In the genomic region with DNA sequence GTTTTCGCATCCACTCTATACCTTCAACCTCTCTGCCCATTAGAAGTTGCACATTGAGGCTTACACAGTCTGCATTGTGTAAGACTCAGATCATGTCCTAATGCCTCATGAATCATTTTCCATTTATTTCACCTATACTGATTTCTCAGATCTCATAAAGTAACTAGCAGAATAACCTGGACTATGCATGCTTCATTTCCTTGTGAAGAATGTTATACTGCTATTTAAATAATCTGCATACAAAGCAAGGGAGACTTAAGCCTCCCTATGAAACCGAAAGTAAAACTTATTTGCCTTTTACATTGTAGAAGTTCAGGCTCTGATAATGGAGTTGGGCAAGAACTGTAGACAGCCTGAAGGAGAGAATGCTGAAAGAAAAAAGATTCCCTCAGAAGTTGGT, we compare ENCODE assay signal across 9 cellular contexts.
A peak's percentile ranks its signal among the peaks of the same experiment; 100 is the strongest.
DNase-seq lines count a peak whose midpoint lies in the region; ATAC-seq, FAIRE-seq and TF ChIP-seq lines count a peak whose summit lies in the region.
"Had no signal": no experiment of that assay in that cellular context is flagged by ENCODE, and none has a peak within 500 bp of the region (broad histone marks: within the 10 kb centered on the region; RNA-seq: fewer than 3 reads in every experiment).

No MANE protein-coding gene starts in this region.

- H3K4me3 ChIP-seq in adipocyte (ENCODE audit: low read length), result peak overlapping the region; percentile 54
- H3K4me3 ChIP-seq in HepG2 (replicated peaks in 1 of 3; ENCODE audit: insufficient read depth in 1 of 3, low read depth in 2 of 3, low read length in 3 of 3), result peak overlapping the region in 2 of 3 experiments; percentile 23 to 36; a peak in 2 of 6 replicates
- H3K4me3 ChIP-seq in sigmoid colon, result peak overlapping the region in 2 of 4 donors; percentile 6 to 11

- FAIRE-seq in HepG2 (lab: Jason Lieb, UNC), result no peak

- in situ Hi-C loops in HepG2 (cut with HindIII; ENCODE audit: extremely low pct_ligation_motif_present, low pct_unique_long_range_greater_than_20kb), result no loop called here

- intact Hi-C loops in HepG2 (cut with micrococcal nuclease; ENCODE audit: unreplicated experiment) (no loop called here), sigmoid colon (cut with DNase I) (no loop called here)

- H3K27me3 ChIP-seq in adipocyte (replicated peaks; ENCODE audit: control insufficient read depth, insufficient read depth, low read length) (no peaks in the 10 kb centered on the region), HepG2 (ENCODE audit: control insufficient read depth in 1 of 2, insufficient read depth in 2 of 2, low read length in 2 of 2) (no peaks in the 10 kb centered on the region), sigmoid colon (no peaks in the 10 kb centered on the region)

- no peak for DNase-seq in stimulated activated naive CD8-positive, alpha-beta T cell treated with anti-CD3 and anti-CD28 coated beads, Interleukin-15, Interleukin-2, amounts not matched to agents 100 U/mL and 50 U/mL, for 24 hours
- no peak for DNase-seq in stimulated activated naive CD8-positive, alpha-beta T cell treated with anti-CD3 and anti-CD28 coated beads, Interleukin-15, amount 100 ng/mL, for 72 hours
- DNase-seq in adipocyte (ENCODE audit: low read depth) (peak; percentile 30), HepG2 (ENCODE audit: low spot score) (no peak), sigmoid colon (no peak), NCI-H2227 treated with DMSO at 0.1 percent for 48 hours (lab: John Stamatoyannopoulos, UW) (no peak)
- DNase-seq: amniotic stem cell had no signal

- H3K4me1 ChIP-seq in adipocyte (ENCODE audit: control insufficient read depth, insufficient read depth, low read length) (peaks cover 11% of the 10 kb centered on the region), HepG2 (ENCODE audit: insufficient read depth, low read length) (no peaks in the 10 kb centered on the region), sigmoid colon (peaks cover 0 to 16% (median 3%) of the 10 kb centered on the region in 4 donors)

- no peaks in the 10 kb centered on the region for H4K20me1 ChIP-seq in HepG2 (ENCODE audit: insufficient read depth, low read length)

- H3K4me1 Mint-ChIP-seq in stimulated activated naive CD8-positive, alpha-beta T cell treated with anti-CD3 and anti-CD28 coated beads, Interleukin-15, amount 100 ng/mL, for 72 hours, result peaks cover 7% of the 10 kb centered on the region

- TF ChIP-seq CTCF in HepG2 (CRISPR knock-in tag; IDR thresholded peaks at IDR 0.05), result no peak
- no peak for TF ChIP-seq CTCF in sigmoid colon (IDR thresholded peaks at IDR 0.05)

- peak overlapping the region; percentile 25 for H3K4me2 ChIP-seq in HepG2 (ENCODE audit: low read depth, low read length)

- H3K79me2 ChIP-seq in HepG2 (ENCODE audit: insufficient read depth, low read length), result no peaks in the 10 kb centered on the region

- no peak for TF ChIP-seq EP300 in HepG2 (IDR thresholded peaks at IDR 0.05; ENCODE audit: low read depth in 2 of 2, low read length in 2 of 2)
- TF ChIP-seq EP300 in HepG2 (CRISPR knock-in tag; IDR thresholded peaks at IDR 0.05; ENCODE audit: borderline replicate concordance), result no peak
- no peak for TF ChIP-seq EP300 in sigmoid colon (IDR thresholded peaks at IDR 0.05)

- ATAC-seq in stimulated activated naive CD8-positive, alpha-beta T cell treated with anti-CD3 and anti-CD28 coated beads, Interleukin-15, Interleukin-2, amounts not matched to agents 100 U/mL and 50 U/mL, for 24 hours, result peak; percentile 28
- ATAC-seq in stimulated activated naive CD8-positive, alpha-beta T cell treated with anti-CD3 and anti-CD28 coated beads, Interleukin-15, amount 100 ng/mL, for 72 hours, result no peak
- ATAC-seq in HepG2 (no peak), GM19452 (IDR thresholded peaks at IDR 0.05; ENCODE audit: unreplicated experiment) (no peak), GM21381 (IDR thresholded peaks at IDR 0.05; ENCODE audit: unreplicated experiment) (no peak)

- no peak overlapping the region for H3K4me3 Mint-ChIP-seq in stimulated activated naive CD8-positive, alpha-beta T cell treated with anti-CD3 and anti-CD28 coated beads, Interleukin-15, amount 100 ng/mL, for 72 hours

- H3K9ac ChIP-seq in adipocyte (ENCODE audit: low read length) (no peak overlapping the region), HepG2 (ENCODE audit: insufficient read depth, low read depth, low read length) (no peak overlapping the region)

- no peak overlapping the region for H3K27ac ChIP-seq in HepG2 (ENCODE audit: extremely low read length, insufficient read depth, low read length)
- no peak overlapping the region for H3K27ac ChIP-seq in sigmoid colon

- H3K36me3 ChIP-seq in adipocyte (ENCODE audit: control insufficient read depth, insufficient read depth, low read length, severe bottlenecking), result no peaks in the 10 kb centered on the region
- H3K36me3 ChIP-seq in HepG2 (replicated peaks in 1 of 2; ENCODE audit: control insufficient read depth in 1 of 2, insufficient read depth in 2 of 2, low read length in 2 of 2), result no peaks in the 10 kb centered on the region
- no peaks in the 10 kb centered on the region for H3K36me3 ChIP-seq in sigmoid colon

- TF ChIP-seq POLR2A in HepG2 (IDR thresholded peaks at IDR 0.05; ENCODE audit: insufficient read depth in 1 of 2, low read depth in 2 of 2, low read length in 2 of 2), result no peak
- TF ChIP-seq POLR2A in sigmoid colon (IDR thresholded peaks at IDR 0.05), result no peak

- POLR2A ChIA-PET in HepG2 (lab: Yijun Ruan, JAX), result no interaction called here

- no peaks in the 10 kb centered on the region for H3K27me3 Mint-ChIP-seq in stimulated activated naive CD8-positive, alpha-beta T cell treated with anti-CD3 and anti-CD28 coated beads, Interleukin-15, amount 100 ng/mL, for 72 hours

- H2AFZ ChIP-seq in HepG2 (ENCODE audit: low read length), result no peak overlapping the region

- no peak for TF ChIP-seq RAD21 in HepG2 (CRISPR knock-in tag; IDR thresholded peaks at IDR 0.05)

- BruUV-seq in HepG2 (replicated peaks; lab: Mats Ljungman, UMichigan), result no TSS peak

- 21% methylated on average over 2 of the region's 2 CpGs for WGBS in HepG2 (ENCODE audit: low lambda C conversion rate)
- 52 to 66% methylated on average over 2 of the region's 2 CpGs for WGBS in sigmoid colon, 2 donors

- CTCF ChIA-PET in HepG2 (lab: Yijun Ruan, JAX; ENCODE audit: low intra/inter-chr PET ratio, low total read pairs), result no interaction called here

- H3K9me3 ChIP-seq in adipocyte (ENCODE audit: control insufficient read depth, low read length), result no peaks in the 10 kb centered on the region
- peaks cover 9% of the 10 kb centered on the region for H3K9me3 ChIP-seq in HepG2 (ENCODE audit: low read length)
- no peaks in the 10 kb centered on the region for H3K9me3 ChIP-seq in sigmoid colon

- peaks cover 0 to 9% of the 10 kb centered on the region in 2 donors for H3K9me3 Mint-ChIP-seq in stimulated activated naive CD8-positive, alpha-beta T cell treated with anti-CD3 and anti-CD28 coated beads, Interleukin-15, amount 100 ng/mL, for 72 hours

- no peak overlapping the region for H3K27ac Mint-ChIP-seq in stimulated activated naive CD8-positive, alpha-beta T cell treated with anti-CD3 and anti-CD28 coated beads, Interleukin-15, amount 100 ng/mL, for 72 hours

TF ChIP-seq in HepG2, 621 proteins besides CTCF, POLR2A, EP300 and RAD21:
- TF ChIP-seq KDM2A (CRISPR knock-in tag; IDR thresholded peaks at IDR 0.05; ENCODE audit: borderline replicate concordance, low read depth), result no peak
- no peak for TF ChIP-seq POLR2G (IDR thresholded peaks at IDR 0.05; ENCODE audit: low read depth, low read length)
- TF ChIP-seq EZH2 (conservative IDR thresholded peaks at IDR 0.05; ENCODE audit: low read depth, low read length), result no peak
- no peak for TF ChIP-seq ZNF235 (CRISPR knock-in tag; IDR thresholded peaks at IDR 0.05; ENCODE audit: borderline replicate concordance)
- TF ChIP-seq ARID2 (CRISPR knock-in tag; IDR thresholded peaks at IDR 0.05; ENCODE audit: borderline replicate concordance), result no peak
- no peak for TF ChIP-seq ZNF354B (CRISPR knock-in tag; IDR thresholded peaks at IDR 0.05)
